17 cellular contexts compared by ENCODE assay signal in genomic region chr17:670286-670685, GRCh38. TPM values are rescaled to one million over a fixed set of nuclear protein-coding genes. Genes with fewer than 3 reads are reported as not detected.
DNase-seq lines count a peak whose midpoint lies in the region; ATAC-seq and TF ChIP-seq lines count a peak whose summit lies in the region.
"Had no signal": no experiment of that assay in that cellular context is flagged by ENCODE, and none has a peak within 500 bp of the region (broad histone marks: within the 10 kb centered on the region; RNA-seq: fewer than 3 reads in every experiment).

No MANE protein-coding gene starts in this region.

- intact Hi-C loops in activated naive CD4-positive, alpha-beta T cell treated with anti-CD3 and anti-CD28 coated beads for 36 hours (cut with micrococcal nuclease): no loop called here

- H3K9me3 Mint-ChIP-seq in central memory CD8-positive, alpha-beta T cell: no peaks in the 10 kb centered on the region
- H3K9me3 Mint-ChIP-seq in osteocyte (ENCODE audit: unreplicated experiment): no peaks in the 10 kb centered on the region
- no peaks in the 10 kb centered on the region for H3K9me3 Mint-ChIP-seq in activated naive CD4-positive, alpha-beta T cell treated with anti-CD3 and anti-CD28 coated beads for 36 hours
- H3K9me3 Mint-ChIP-seq: CD4-positive, CD25-positive, alpha-beta regulatory T cell; CD8-positive, alpha-beta memory T cell had no signal

- peak; percentile 61 for DNase-seq in NCI-H226
- DNase-seq in central memory CD8-positive, alpha-beta T cell (ENCODE audit: low spot score in 2 of 2): no peak
- DNase-seq in osteocyte (ENCODE audit: extremely low spot score, unreplicated experiment): no peak
- DNase-seq in activated naive CD4-positive, alpha-beta T cell treated with anti-CD3 and anti-CD28 coated beads for 36 hours: no peak
- DNase-seq in GM10248 (ENCODE audit: extremely low spot score): no peak
- DNase-seq: ACHN; BE2C; CD4-positive, CD25-positive, alpha-beta regulatory T cell; CD8-positive, alpha-beta memory T cell; COR-L47; GF-D8; GOT3; H7 had no signal

- TF ChIP-seq CTCF in osteocyte (IDR thresholded peaks at IDR 0.05) (no peak), GM10248 (IDR thresholded peaks at IDR 0.05; ENCODE audit: control extremely low read depth, extremely low read depth, low read depth, missing control alignments) (no peak)

- ATAC-seq in central memory CD8-positive, alpha-beta T cell (replicated peaks; ENCODE audit: extremely low read depth, poor library complexity, severe bottlenecking): no peak
- no peak for ATAC-seq in HG02981 (IDR thresholded peaks at IDR 0.05; ENCODE audit: unreplicated experiment)
- ATAC-seq: GM12878, HCT116, HepG2 had no signal

- no peak overlapping the region for H3K4me3 Mint-ChIP-seq in central memory CD8-positive, alpha-beta T cell
- H3K4me3 Mint-ChIP-seq in osteocyte (ENCODE audit: unreplicated experiment): no peak overlapping the region
- H3K4me3 Mint-ChIP-seq in activated naive CD4-positive, alpha-beta T cell treated with anti-CD3 and anti-CD28 coated beads for 36 hours: no peak overlapping the region
- H3K4me3 Mint-ChIP-seq: CD4-positive, CD25-positive, alpha-beta regulatory T cell; CD8-positive, alpha-beta memory T cell had no signal

- peaks cover 36% of the 10 kb centered on the region for H3K36me3 Mint-ChIP-seq in central memory CD8-positive, alpha-beta T cell (ENCODE audit: insufficient read depth)
- H3K36me3 Mint-ChIP-seq in osteocyte (ENCODE audit: unreplicated experiment): peaks cover 32% of the 10 kb centered on the region
- H3K36me3 Mint-ChIP-seq in activated naive CD4-positive, alpha-beta T cell treated with anti-CD3 and anti-CD28 coated beads for 36 hours (ENCODE audit: low read depth): peaks cover 12% of the 10 kb centered on the region

- no peaks in the 10 kb centered on the region for H3K27me3 Mint-ChIP-seq in central memory CD8-positive, alpha-beta T cell
- H3K27me3 Mint-ChIP-seq in osteocyte (ENCODE audit: unreplicated experiment): no peaks in the 10 kb centered on the region
- H3K27me3 Mint-ChIP-seq in activated naive CD4-positive, alpha-beta T cell treated with anti-CD3 and anti-CD28 coated beads for 36 hours (ENCODE audit: low read depth): no peaks in the 10 kb centered on the region
- H3K27me3 Mint-ChIP-seq: CD4-positive, CD25-positive, alpha-beta regulatory T cell; CD8-positive, alpha-beta memory T cell had no signal

- CTCF ChIA-PET in activated naive CD4-positive, alpha-beta T cell treated with anti-CD3 and anti-CD28 coated beads for 36 hours (lab: Charles Lee): interaction anchor here (0.7 to 1.1 kb wide), 2 partner anchors 31 to 52 kb away, joined by 3 to 4 read pairs; no protein-coding TSS in a partner anchor
- CTCF ChIA-PET in GM10248 (lab: Yijun Ruan, JAX): no interaction called here

- H3K4me1 Mint-ChIP-seq in central memory CD8-positive, alpha-beta T cell: peaks cover 10% of the 10 kb centered on the region
- H3K4me1 Mint-ChIP-seq in osteocyte (ENCODE audit: unreplicated experiment): peaks cover 14% of the 10 kb centered on the region
- no peaks in the 10 kb centered on the region for H3K4me1 Mint-ChIP-seq in activated naive CD4-positive, alpha-beta T cell treated with anti-CD3 and anti-CD28 coated beads for 36 hours (ENCODE audit: low read depth)

- POLR2A ChIA-PET in GM10248 (lab: Yijun Ruan, JAX): no interaction called here

- peak overlapping the region; percentile 56 for H3K27ac Mint-ChIP-seq in central memory CD8-positive, alpha-beta T cell (ENCODE audit: low read depth)
- peak overlapping the region; percentile 13 for H3K27ac Mint-ChIP-seq in osteocyte (ENCODE audit: unreplicated experiment)
- H3K27ac Mint-ChIP-seq in activated naive CD4-positive, alpha-beta T cell treated with anti-CD3 and anti-CD28 coated beads for 36 hours: no peak overlapping the region
- H3K27ac Mint-ChIP-seq: CD4-positive, CD25-positive, alpha-beta regulatory T cell had no signal

RNA-seq across cellular contexts. Expression of gene VPS53, which starts 44.4 kb away (rescaled TPM):
- total RNA-seq in osteocyte: 75.5 and 76.7 TPM in 2 replicates
- 10 to 100 TPM; 42.9 to 49.8 TPM for total RNA-seq in activated naive CD4-positive, alpha-beta T cell treated with anti-CD3 and anti-CD28 coated beads for 36 hours
